Comparison of ENCODE assay signal across 9 cellular contexts in genomic region chr22:26573026-26573662, GRCh38. TPM values are rescaled to one million over a fixed set of nuclear protein-coding genes. Genes with fewer than 3 reads are reported as not detected.
A peak's percentile ranks its signal among the peaks of the same experiment; 100 is the strongest.
DNase-seq lines count a peak whose midpoint lies in the region; ATAC-seq and TF ChIP-seq lines count a peak whose summit lies in the region.
"Had no signal": no experiment of that assay in that cellular context is flagged by ENCODE, and none has a peak within 500 bp of the region (broad histone marks: within the 10 kb centered on the region; RNA-seq: fewer than 3 reads in every experiment).

No MANE protein-coding gene starts in this region.

- H3K27me3 ChIP-seq in left lung = no peaks in the 10 kb centered on the region
- H3K27me3 ChIP-seq in upper lobe of left lung = no peaks in the 10 kb centered on the region

- no peaks in the 10 kb centered on the region for H3K9me3 ChIP-seq in left lung
- no peaks in the 10 kb centered on the region for H3K9me3 ChIP-seq in upper lobe of left lung

- no peaks in the 10 kb centered on the region for H3K9me3 Mint-ChIP-seq in activated CD4-positive, alpha-beta T cell treated with anti-CD3 and anti-CD28 coated beads, Interleukin-2, amount 10 ng/mL, durations not matched to agents 7 days and 5 days

- H3K36me3 ChIP-seq in left lung (no peaks in the 10 kb centered on the region), upper lobe of left lung (no peaks in the 10 kb centered on the region)

- peaks cover 8 to 95% of the 10 kb centered on the region in 2 donors for H3K4me1 ChIP-seq in left lung
- H3K4me1 ChIP-seq in upper lobe of left lung = peaks cover 65 to 77% (median 68%) of the 10 kb centered on the region in 4 donors

- CTCF ChIA-PET in activated CD4-positive, alpha-beta T cell treated with anti-CD3 and anti-CD28 coated beads, Interleukin-2, amount 10 ng/mL, durations not matched to agents 7 days and 5 days (lab: Charles Lee) = interaction anchor here (0.7 to 1.6 kb wide), 2 partner anchors 13 to 1322 kb away, joined by 3 to 4 read pairs; no protein-coding TSS in a partner anchor
- CTCF ChIA-PET in GM10248 (lab: Yijun Ruan, JAX) = interaction anchor here (1.3 to 2.0 kb wide), 2 partner anchors 9 to 10 kb away, joined by 4 to 6 read pairs; no protein-coding TSS in a partner anchor

- intact Hi-C loops in left lung (cut with DNase I) = no loop called here

- WGBS in upper lobe of left lung, 2 donors = 40 to 52% methylated on average over 10 of the region's 10 CpGs

- H3K27ac ChIP-seq in left lung = peak overlapping the region; percentile 70 to 86
- peak overlapping the region; percentile 69 to 91 (median 80) for H3K27ac ChIP-seq in upper lobe of left lung
- H3K27ac ChIP-seq: PC-9 had no signal

- POLR2A ChIA-PET in activated CD4-positive, alpha-beta T cell treated with anti-CD3 and anti-CD28 coated beads, Interleukin-2, amount 10 ng/mL, durations not matched to agents 7 days and 5 days (lab: Charles Lee) = no interaction called here
- POLR2A ChIA-PET in GM10248 (lab: Yijun Ruan, JAX) = no interaction called here

- H3K4me3 Mint-ChIP-seq in activated CD4-positive, alpha-beta T cell treated with anti-CD3 and anti-CD28 coated beads, Interleukin-2, amount 10 ng/mL, durations not matched to agents 7 days and 5 days = no peak overlapping the region

- no peak overlapping the region for H3K4me3 ChIP-seq in left lung
- H3K4me3 ChIP-seq in upper lobe of left lung = no peak overlapping the region
- H3K4me3 ChIP-seq: PC-9 had no signal

- H3K27me3 Mint-ChIP-seq in activated CD4-positive, alpha-beta T cell treated with anti-CD3 and anti-CD28 coated beads, Interleukin-2, amount 10 ng/mL, durations not matched to agents 7 days and 5 days = no peaks in the 10 kb centered on the region

- TF ChIP-seq EP300 in upper lobe of left lung (IDR thresholded peaks at IDR 0.05) = peak in 1 of 4 donors; percentile 56

- ATAC-seq in left lung (peak; percentile 72), upper lobe of left lung (ENCODE audit: low FRiP score in 2 of 2) (peak; percentile 65 to 82), HG03469 (IDR thresholded peaks at IDR 0.05; ENCODE audit: unreplicated experiment) (no peak)

- no peak for TF ChIP-seq POLR2A in upper lobe of left lung (IDR thresholded peaks at IDR 0.05)

- H3K36me3 Mint-ChIP-seq in activated CD4-positive, alpha-beta T cell treated with anti-CD3 and anti-CD28 coated beads, Interleukin-2, amount 10 ng/mL, durations not matched to agents 7 days and 5 days (ENCODE audit: low read depth) = peaks cover 14% of the 10 kb centered on the region

- DNase-seq in activated CD4-positive, alpha-beta T cell treated with anti-CD3 and anti-CD28 coated beads, Interleukin-2, amount 10 ng/mL, durations not matched to agents 7 days and 5 days = no peak
- DNase-seq in activated CD4-positive, alpha-beta T cell treated with anti-CD3 and anti-CD28 coated beads for 48 hours = no peak
- DNase-seq in astrocyte of the hippocampus (ENCODE audit: low read depth, low spot score) (peak; percentile 57), left lung (peak; percentile 73 to 90), upper lobe of left lung (peak in 1 of 2 donors; percentile 81), GM10248 (ENCODE audit: extremely low spot score) (no peak)
- DNase-seq in stimulated activated CD4-positive, alpha-beta T cell treated with anti-CD3 and anti-CD28 coated beads, Interleukin-4, amount 100 ng/mL, for 4 hours = no peak
- DNase-seq: PC-9 had no signal

- TF ChIP-seq CTCF in left lung (IDR thresholded peaks at IDR 0.05) (no peak), upper lobe of left lung (IDR thresholded peaks at IDR 0.05) (no peak), GM10248 (IDR thresholded peaks at IDR 0.05; ENCODE audit: control extremely low read depth, extremely low read depth, low read depth, missing control alignments) (no peak)

- H3K4me1 Mint-ChIP-seq in activated CD4-positive, alpha-beta T cell treated with anti-CD3 and anti-CD28 coated beads, Interleukin-2, amount 10 ng/mL, durations not matched to agents 7 days and 5 days = peaks cover 43% of the 10 kb centered on the region

- peak overlapping the region; percentile 32 for H3K27ac Mint-ChIP-seq in activated CD4-positive, alpha-beta T cell treated with anti-CD3 and anti-CD28 coated beads, Interleukin-2, amount 10 ng/mL, durations not matched to agents 7 days and 5 days

RNA-seq across cellular contexts. Expression of gene TPST2, which starts 16.8 kb away (rescaled TPM):
- 10 to 100 TPM; 25.9 to 26.3 TPM for total RNA-seq in activated CD4-positive, alpha-beta T cell treated with anti-CD3 and anti-CD28 coated beads, Interleukin-2, amount 10 ng/mL, durations not matched to agents 7 days and 5 days
- total RNA-seq in left lung (10 to 100 TPM; 51.4 to 69.0 TPM), upper lobe of left lung (100 to 1,000 TPM in 2 of 6 donors, 10 to 100 TPM in 4; 50.5 to 253 (median 95.8) TPM)

RNA-seq across cellular contexts. Expression of gene CRYBB1, which starts 44.7 kb away (rescaled TPM):
- not detected for total RNA-seq in activated CD4-positive, alpha-beta T cell treated with anti-CD3 and anti-CD28 coated beads, Interleukin-2, amount 10 ng/mL, durations not matched to agents 7 days and 5 days
- total RNA-seq in left lung (1 to 10 TPM; 1.0 to 1.3 TPM), upper lobe of left lung (under 1 TPM in 2 of 6 donors, not detected in 4; 0.26 to 0.81 TPM)
- total RNA-seq: PC-9 had no signal

RNA-seq across cellular contexts. Expression of gene CRYBA4, which starts 48.6 kb away (rescaled TPM):
- not detected for total RNA-seq in activated CD4-positive, alpha-beta T cell treated with anti-CD3 and anti-CD28 coated beads, Interleukin-2, amount 10 ng/mL, durations not matched to agents 7 days and 5 days
- total RNA-seq in left lung (not detected), upper lobe of left lung (not detected)
- total RNA-seq: PC-9 had no signal

Comparison
In these comparisons a context has a peak if more than half of its experiments do, and no peak if none do; other contexts are left out.
1. DNase-seq: peak in astrocyte of the hippocampus (single experiment) and left lung (2 of 2); none in activated CD4-positive, alpha-beta T cell treated with anti-CD3 and anti-CD28 coated beads, Interleukin-2, amount 10 ng/mL, durations not matched to agents 7 days and 5 days (single experiment), activated CD4-positive, alpha-beta T cell treated with anti-CD3 and anti-CD28 coated beads for 48 hours (single experiment), stimulated activated CD4-positive, alpha-beta T cell treated with anti-CD3 and anti-CD28 coated beads, Interleukin-4, amount 100 ng/mL, for 4 hours (0 of 2) and GM10248 (single experiment).